Comparison of ENCODE assay signal across 22 cellular contexts in the genomic region with DNA sequence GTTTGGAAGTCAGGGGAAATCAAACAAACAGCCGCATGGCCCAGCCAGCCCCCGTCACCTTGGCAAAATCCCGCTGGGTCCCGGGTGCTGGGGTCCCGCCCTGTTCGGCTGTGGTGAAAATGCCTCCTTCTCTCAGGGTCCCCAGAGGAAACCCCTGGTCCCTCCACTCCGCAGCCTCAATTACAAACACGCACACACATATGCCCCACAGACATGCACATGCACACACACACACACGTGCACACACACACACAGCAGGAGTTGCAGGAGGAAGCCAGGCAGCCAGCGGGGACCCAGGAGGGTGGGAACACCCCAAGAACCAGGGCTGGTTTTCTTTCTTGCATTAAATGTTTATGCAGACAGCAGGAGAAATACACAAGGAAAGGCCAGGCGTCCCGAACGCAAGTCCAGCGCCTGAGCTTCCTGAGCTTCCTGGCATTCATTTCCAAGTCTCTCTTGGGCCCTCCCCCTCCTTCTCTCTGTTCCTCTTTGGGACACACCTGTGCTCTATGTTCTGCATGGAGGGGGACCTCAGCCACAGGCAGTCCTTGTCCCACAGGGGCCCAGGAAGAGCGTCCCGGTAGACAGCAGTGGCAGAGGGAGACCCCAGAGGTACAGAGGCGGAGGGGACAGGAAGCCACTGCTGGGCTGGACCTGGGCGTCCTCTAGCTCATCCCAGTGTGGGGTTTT.
DNase-seq lines count a peak whose midpoint lies in the region; ATAC-seq and TF ChIP-seq lines count a peak whose summit lies in the region.
"Had no signal": no experiment of that assay in that cellular context is flagged by ENCODE, and none has a peak within 500 bp of the region (broad histone marks: within the 10 kb centered on the region; RNA-seq: fewer than 3 reads in every experiment).

No MANE protein-coding gene starts in this region.

- H3K27me3 ChIP-seq in cardiac muscle cell (peaks cover 2% of the 10 kb centered on the region), heart right ventricle (peaks cover 0 to 4% (median 0%) of the 10 kb centered on the region in 7 donors)
- H3K27me3 ChIP-seq: colonic mucosa, tibial artery had no signal

- H3K4me3 Mint-ChIP-seq in neural crest cell: no peak overlapping the region
- H3K4me3 Mint-ChIP-seq in activated CD4-positive, alpha-beta memory T cell treated with anti-CD3 and anti-CD28 coated beads for 36 hours: no peak overlapping the region
- H3K4me3 Mint-ChIP-seq: activated CD4-positive, alpha-beta T cell treated with anti-CD3 and anti-CD28 coated beads, Interleukin-2, amount 10 ng/mL, durations not matched to agents 24 days and 14 days; stimulated activated naive CD8-positive, alpha-beta T cell treated with anti-CD3 and anti-CD28 coated beads, Interleukin-15, amount 100 ng/mL, for 72 hours; T-helper 1 cell treated with Interleukin-12 subunit alpha and Interleukin-12 subunit beta and Interleukin-4 antibody, amounts not matched to agents 30 μg/mL and 1 μg/mL, for 36 hours had no signal

- intact Hi-C loops in heart right ventricle (cut with DNase I): no loop called here
- intact Hi-C loops in activated CD4-positive, alpha-beta memory T cell treated with anti-CD3 and anti-CD28 coated beads for 36 hours (cut with micrococcal nuclease): no loop called here

- DNase-seq in cardiac muscle cell (ENCODE audit: low read depth in 1 of 2, low spot score in 1 of 2) (no peak), heart right ventricle (no peak), iPS-NIHi11 (ENCODE audit: low spot score) (peak; percentile 16), neural crest cell (ENCODE audit: low read depth, low spot score) (no peak), activated gamma-delta T cell (lab: John Stamatoyannopoulos, UW) (no peak)
- no peak for DNase-seq in activated CD4-positive, alpha-beta memory T cell treated with anti-CD3 and anti-CD28 coated beads for 36 hours
- DNase-seq: activated CD4-positive, alpha-beta T cell treated with anti-CD3 and anti-CD28 coated beads, Interleukin-2, amount 10 ng/mL, durations not matched to agents 24 days and 14 days; colonic mucosa; NCI-H1105 treated with DMSO at 0.1 percent for 48 hours; NCI-H2081; PC-9; stimulated activated CD4-positive, alpha-beta T cell treated with anti-CD3 and anti-CD28 coated beads, Interleukin-12 subunit alpha, Interleukin-12 subunit beta, amount 100 ng/mL, for 4 hours; stimulated activated naive CD8-positive, alpha-beta T cell treated with anti-CD3 and anti-CD28 coated beads, Interleukin-15, amount 100 ng/mL, for 72 hours had no signal

- peaks cover 20% of the 10 kb centered on the region for H3K4me1 ChIP-seq in cardiac muscle cell (ENCODE audit: low read depth)
- H3K4me1 ChIP-seq in heart right ventricle: peaks cover 3 to 23% (median 16%) of the 10 kb centered on the region in 9 donors
- H3K4me1 ChIP-seq: colonic mucosa had no signal

- CTCF ChIA-PET in activated CD4-positive, alpha-beta memory T cell treated with anti-CD3 and anti-CD28 coated beads for 36 hours (lab: Charles Lee): no interaction called here

- no peaks in the 10 kb centered on the region for H3K9me3 Mint-ChIP-seq in neural crest cell
- no peaks in the 10 kb centered on the region for H3K9me3 Mint-ChIP-seq in activated CD4-positive, alpha-beta memory T cell treated with anti-CD3 and anti-CD28 coated beads for 36 hours
- H3K9me3 Mint-ChIP-seq: activated CD4-positive, alpha-beta T cell treated with anti-CD3 and anti-CD28 coated beads, Interleukin-2, amount 10 ng/mL, durations not matched to agents 24 days and 14 days; stimulated activated naive CD8-positive, alpha-beta T cell treated with anti-CD3 and anti-CD28 coated beads, Interleukin-15, amount 100 ng/mL, for 72 hours; T-helper 1 cell treated with Interleukin-12 subunit alpha and Interleukin-12 subunit beta and Interleukin-4 antibody, amounts not matched to agents 30 μg/mL and 1 μg/mL, for 36 hours had no signal

- H3K36me3 ChIP-seq in cardiac muscle cell: no peaks in the 10 kb centered on the region
- no peaks in the 10 kb centered on the region for H3K36me3 ChIP-seq in heart right ventricle
- H3K36me3 ChIP-seq: colonic mucosa, tibial artery had no signal

- peak overlapping the region; percentile 20 for H3K27ac Mint-ChIP-seq in neural crest cell (ENCODE audit: unreplicated experiment)
- no peak overlapping the region for H3K27ac Mint-ChIP-seq in activated CD4-positive, alpha-beta memory T cell treated with anti-CD3 and anti-CD28 coated beads for 36 hours
- H3K27ac Mint-ChIP-seq: activated CD4-positive, alpha-beta T cell treated with anti-CD3 and anti-CD28 coated beads, Interleukin-2, amount 10 ng/mL, durations not matched to agents 24 days and 14 days; T-helper 1 cell treated with Interleukin-12 subunit alpha and Interleukin-12 subunit beta and Interleukin-4 antibody, amounts not matched to agents 30 μg/mL and 1 μg/mL, for 36 hours had no signal

- H3K4me3 ChIP-seq in cardiac muscle cell: no peak overlapping the region
- no peak overlapping the region for H3K4me3 ChIP-seq in heart right ventricle
- H3K4me3 ChIP-seq: A549, colonic mucosa, mucosa of descending colon, PC-9, tibial artery had no signal

- no peaks in the 10 kb centered on the region for H3K27me3 Mint-ChIP-seq in neural crest cell (ENCODE audit: low read depth)
- no peaks in the 10 kb centered on the region for H3K27me3 Mint-ChIP-seq in activated CD4-positive, alpha-beta memory T cell treated with anti-CD3 and anti-CD28 coated beads for 36 hours
- H3K27me3 Mint-ChIP-seq: stimulated activated naive CD8-positive, alpha-beta T cell treated with anti-CD3 and anti-CD28 coated beads, Interleukin-15, amount 100 ng/mL, for 72 hours had no signal

- 67 to 73% methylated on average over 18 of the region's 18 CpGs for WGBS in heart right ventricle, 2 donors

- ATAC-seq in heart right ventricle (no peak), GM21447 (IDR thresholded peaks at IDR 0.05; ENCODE audit: unreplicated experiment) (no peak), HG03457 (IDR thresholded peaks at IDR 0.05; ENCODE audit: unreplicated experiment) (no peak)
- ATAC-seq: left colon, mucosa of descending colon had no signal

- TF ChIP-seq CTCF in cardiac muscle cell (IDR thresholded peaks at IDR 0.05; ENCODE audit: low read depth, low read length) (no peak), heart right ventricle (IDR thresholded peaks at IDR 0.05) (no peak), neural crest cell (conservative IDR thresholded peaks at IDR 0.05) (no peak)

- H3K27ac ChIP-seq in cardiac muscle cell (peak overlapping the region; percentile 23), heart right ventricle (peak overlapping the region in 2 of 10 donors; percentile 33 to 44)
- H3K27ac ChIP-seq: C4-2B, colonic mucosa, PC-9, tibial artery, VCaP had no signal

- H3K9me3 ChIP-seq in cardiac muscle cell (ENCODE audit: low read depth) (no peaks in the 10 kb centered on the region), heart right ventricle (no peaks in the 10 kb centered on the region)
- H3K9me3 ChIP-seq: A549, colonic mucosa, mucosa of descending colon, tibial artery had no signal

- H3K36me3 Mint-ChIP-seq in neural crest cell (ENCODE audit: low read depth): no peaks in the 10 kb centered on the region
- no peaks in the 10 kb centered on the region for H3K36me3 Mint-ChIP-seq in activated CD4-positive, alpha-beta memory T cell treated with anti-CD3 and anti-CD28 coated beads for 36 hours

- H3K4me1 Mint-ChIP-seq in neural crest cell: peaks cover 16% of the 10 kb centered on the region
- no peaks in the 10 kb centered on the region for H3K4me1 Mint-ChIP-seq in activated CD4-positive, alpha-beta memory T cell treated with anti-CD3 and anti-CD28 coated beads for 36 hours (ENCODE audit: low read depth)
- H3K4me1 Mint-ChIP-seq: activated CD4-positive, alpha-beta T cell treated with anti-CD3 and anti-CD28 coated beads, Interleukin-2, amount 10 ng/mL, durations not matched to agents 24 days and 14 days had no signal

- POLR2A ChIA-PET in activated CD4-positive, alpha-beta memory T cell treated with anti-CD3 and anti-CD28 coated beads for 36 hours (lab: Charles Lee): no interaction called here
